ENCODE assay signal across 1 cellular context in the genomic region with DNA sequence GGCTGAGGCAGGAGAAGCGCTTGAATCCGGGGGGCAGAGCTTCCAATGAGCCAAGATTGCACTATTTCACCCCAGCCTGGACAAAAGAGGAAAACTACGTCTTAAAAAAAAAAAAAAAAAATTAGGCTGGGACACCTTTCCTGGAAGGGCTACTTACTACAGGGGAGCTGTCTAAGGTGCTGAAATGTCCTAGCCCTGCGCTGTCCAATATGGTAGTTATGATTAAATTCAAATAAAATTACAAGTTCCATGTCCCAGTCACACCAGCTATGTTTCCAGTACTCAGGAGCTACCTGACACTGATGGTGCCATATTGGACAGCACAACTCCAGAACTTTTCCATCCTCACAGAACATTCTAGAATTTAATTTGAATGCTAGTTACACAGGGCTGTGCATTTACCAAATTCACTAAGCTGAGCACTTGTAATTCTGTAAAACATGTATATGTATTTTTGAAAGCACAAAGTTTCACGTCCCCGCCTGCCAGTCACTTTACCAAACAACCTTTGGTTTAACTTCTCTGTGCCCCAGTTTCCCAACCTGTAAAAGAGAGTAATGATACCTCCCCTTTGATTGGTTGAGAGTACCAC.
TF ChIP-seq lines count a peak whose summit lies in the region.

No MANE protein-coding gene starts in this region.

TF ChIP-seq in GM23338, 12 proteins besides CTCF, POLR2A, EP300 and RAD21 (continued from another document):
- TF ChIP-seq, protein P1, sequence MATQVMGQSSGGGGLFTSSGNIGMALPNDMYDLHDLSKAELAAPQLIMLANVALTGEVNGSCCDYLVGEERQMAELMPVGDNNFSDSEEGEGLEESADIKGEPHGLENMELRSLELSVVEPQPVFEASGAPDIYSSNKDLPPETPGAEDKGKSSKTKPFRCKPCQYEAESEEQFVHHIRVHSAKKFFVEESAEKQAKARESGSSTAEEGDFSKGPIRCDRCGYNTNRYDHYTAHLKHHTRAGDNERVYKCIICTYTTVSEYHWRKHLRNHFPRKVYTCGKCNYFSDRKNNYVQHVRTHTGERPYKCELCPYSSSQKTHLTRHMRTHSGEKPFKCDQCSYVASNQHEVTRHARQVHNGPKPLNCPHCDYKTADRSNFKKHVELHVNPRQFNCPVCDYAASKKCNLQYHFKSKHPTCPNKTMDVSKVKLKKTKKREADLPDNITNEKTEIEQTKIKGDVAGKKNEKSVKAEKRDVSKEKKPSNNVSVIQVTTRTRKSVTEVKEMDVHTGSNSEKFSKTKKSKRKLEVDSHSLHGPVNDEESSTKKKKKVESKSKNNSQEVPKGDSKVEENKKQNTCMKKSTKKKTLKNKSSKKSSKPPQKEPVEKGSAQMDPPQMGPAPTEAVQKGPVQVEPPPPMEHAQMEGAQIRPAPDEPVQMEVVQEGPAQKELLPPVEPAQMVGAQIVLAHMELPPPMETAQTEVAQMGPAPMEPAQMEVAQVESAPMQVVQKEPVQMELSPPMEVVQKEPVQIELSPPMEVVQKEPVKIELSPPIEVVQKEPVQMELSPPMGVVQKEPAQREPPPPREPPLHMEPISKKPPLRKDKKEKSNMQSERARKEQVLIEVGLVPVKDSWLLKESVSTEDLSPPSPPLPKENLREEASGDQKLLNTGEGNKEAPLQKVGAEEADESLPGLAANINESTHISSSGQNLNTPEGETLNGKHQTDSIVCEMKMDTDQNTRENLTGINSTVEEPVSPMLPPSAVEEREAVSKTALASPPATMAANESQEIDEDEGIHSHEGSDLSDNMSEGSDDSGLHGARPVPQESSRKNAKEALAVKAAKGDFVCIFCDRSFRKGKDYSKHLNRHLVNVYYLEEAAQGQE (IDR thresholded peaks at IDR 0.05; ENCODE audit: unreplicated experiment): peak; percentile 79
- no peak for TF ChIP-seq ZNF114 (CRISPR knock-in tag; IDR thresholded peaks at IDR 0.05)
